8 cellular contexts compared by ENCODE assay signal in the genomic region with DNA sequence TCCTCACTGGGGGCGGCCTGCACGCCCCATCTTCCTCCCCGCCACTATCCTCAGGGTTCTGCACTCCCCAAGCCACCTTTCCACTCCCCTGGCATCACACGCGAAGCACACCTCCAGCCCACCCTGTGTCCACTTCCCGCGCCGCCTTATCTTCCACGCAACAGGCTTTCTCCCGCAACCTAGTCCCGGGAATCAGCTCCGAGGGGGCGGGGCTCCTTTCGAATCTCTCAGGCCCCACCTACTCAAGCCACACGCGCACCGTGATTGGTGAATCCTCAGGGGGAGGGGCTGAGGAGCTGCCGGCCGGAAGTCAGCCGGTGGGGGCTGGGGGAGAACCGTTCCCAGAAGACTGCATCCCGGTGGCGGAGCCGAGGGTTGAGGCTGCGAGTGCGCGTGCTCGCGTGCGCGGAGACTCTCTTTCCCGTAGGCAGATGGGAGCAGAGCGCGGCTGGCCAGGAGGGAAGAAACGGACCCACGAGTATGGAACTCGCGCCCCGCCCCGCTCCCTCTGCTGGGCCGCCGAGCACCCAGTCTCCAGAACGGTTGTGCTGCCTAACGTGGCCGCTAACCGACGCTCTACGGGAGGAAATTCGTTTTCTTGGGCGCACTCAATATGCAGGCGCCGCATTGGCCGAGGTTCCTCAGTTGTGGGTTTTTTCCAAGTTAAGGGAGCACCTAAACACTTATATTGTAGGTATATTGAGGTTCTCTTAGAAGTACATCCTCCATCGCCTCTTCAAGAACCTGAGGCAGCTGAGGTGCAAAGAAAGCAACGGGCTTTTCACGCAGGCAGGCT. TPM values are rescaled to one million over a fixed set of nuclear protein-coding genes. Genes with fewer than 3 reads are reported as not detected.
DNase-seq lines count a peak whose midpoint lies in the region; ATAC-seq and TF ChIP-seq lines count a peak whose summit lies in the region.

A gene (minus strand): TSS at position 194 of the 796 bp plus-strand sequence.

- H3K4me3 ChIP-seq in AG09309 (ENCODE audit: control insufficient read depth, low read depth, low read length) = peak within 1 kb of the TSS; percentile 85

- H3K27ac Mint-ChIP-seq in WTC11 = peak within 1 kb of the TSS; percentile 97

- H3K36me3 Mint-ChIP-seq in WTC11 = peaks cover 22% of the 10 kb centered on the region

- CTCF ChIA-PET in WTC11 (lab: Charles Lee) = interaction anchor here (0.6 to 2.8 kb wide), 22 partner anchors 9 to 249 kb away, joined by 3 to 28 read pairs (median 4); a partner anchor contains a TSS

- POLR2A ChIA-PET in WTC11 (lab: Charles Lee) = interaction anchor here (0.7 to 2.6 kb wide), 9 partner anchors 14 to 115 kb away, joined by 3 to 21 read pairs (median 4); a partner anchor contains a TSS

- H3K27me3 Mint-ChIP-seq in WTC11 (ENCODE audit: low read depth) = no peaks in the 10 kb centered on the region; the same call in 1 of the 2 replicates

- no peaks in the 10 kb centered on the region for H3K9me3 Mint-ChIP-seq in WTC11

- peak within 1 kb of the TSS; percentile 99 for H3K4me3 Mint-ChIP-seq in WTC11

- peak; percentile 98 for ATAC-seq in GM18909 (IDR thresholded peaks at IDR 0.05; ENCODE audit: poor library complexity, unreplicated experiment)
- peak; percentile 99 for ATAC-seq in HG03175 (IDR thresholded peaks at IDR 0.05; ENCODE audit: unreplicated experiment)
- peak; percentile 92 for ATAC-seq in WTC11

- peaks cover 42% of the 10 kb centered on the region for H3K4me1 Mint-ChIP-seq in WTC11

- DNase-seq in AG09309 (ENCODE audit: low read depth) (peak; percentile 83), NCI-H226 (peak; percentile 87), WTC11 (ENCODE audit: low spot score) (peak; percentile 96), inferior parietal cortex (ENCODE audit: extremely low spot score) (peak; percentile 96)
- DNase-seq in central memory CD4-positive, alpha-beta T cell = peak; percentile 84
- peak; percentile 77 to 89 for DNase-seq in stimulated activated CD4-positive, alpha-beta T cell treated with anti-CD3 and anti-CD28 coated beads, Interleukin-12 subunit alpha, Interleukin-12 subunit beta, amount 100 ng/mL, for 24 hours (ENCODE audit: low read depth in 2 of 2)

- TF ChIP-seq CTCF in AG09309 (IDR thresholded peaks at IDR 0.05; ENCODE audit: control insufficient read depth, insufficient read depth, low read depth, low read length, missing control alignments) = peak; percentile 81
- no peak for TF ChIP-seq CTCF in WTC11 (IDR thresholded peaks at IDR 0.05)

TF ChIP-seq in WTC11, 78 proteins besides CTCF, POLR2A, EP300 and RAD21 (continues in another document):
- TF ChIP-seq, protein P1, sequence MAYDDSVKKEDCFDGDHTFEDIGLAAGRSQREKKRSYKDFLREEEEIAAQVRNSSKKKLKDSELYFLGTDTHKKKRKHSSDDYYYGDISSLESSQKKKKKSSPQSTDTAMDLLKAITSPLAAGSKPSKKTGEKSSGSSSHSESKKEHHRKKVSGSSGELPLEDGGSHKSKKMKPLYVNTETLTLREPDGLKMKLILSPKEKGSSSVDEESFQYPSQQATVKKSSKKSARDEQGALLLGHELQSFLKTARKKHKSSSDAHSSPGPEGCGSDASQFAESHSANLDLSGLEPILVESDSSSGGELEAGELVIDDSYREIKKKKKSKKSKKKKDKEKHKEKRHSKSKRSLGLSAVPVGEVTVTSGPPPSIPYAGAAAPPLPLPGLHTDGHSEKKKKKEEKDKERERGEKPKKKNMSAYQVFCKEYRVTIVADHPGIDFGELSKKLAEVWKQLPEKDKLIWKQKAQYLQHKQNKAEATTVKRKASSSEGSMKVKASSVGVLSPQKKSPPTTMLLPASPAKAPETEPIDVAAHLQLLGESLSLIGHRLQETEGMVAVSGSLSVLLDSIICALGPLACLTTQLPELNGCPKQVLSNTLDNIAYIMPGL (CRISPR knock-in tag; IDR thresholded peaks at IDR 0.05) = peak; percentile 88
- TF ChIP-seq SMAD3 (CRISPR knock-in tag; IDR thresholded peaks at IDR 0.05; ENCODE audit: borderline replicate concordance) (peak; percentile 70; the same call in 1 of the 2 replicates), NFE2L1 (CRISPR knock-in tag; IDR thresholded peaks at IDR 0.05) (peak; percentile 69), SP1 (CRISPR knock-in tag; conservative IDR thresholded peaks at IDR 0.05) (peak; percentile 95), MYBL2 (CRISPR knock-in tag; IDR thresholded peaks at IDR 0.05) (peak; percentile 99), FOXK1 (CRISPR knock-in tag; IDR thresholded peaks at IDR 0.05) (peak; percentile 83; the same call in 1 of the 2 replicates), ZNF232 (CRISPR knock-in tag; IDR thresholded peaks at IDR 0.05) (peak; percentile 89; the same call in 1 of the 2 replicates), ZNF121 (CRISPR knock-in tag; IDR thresholded peaks at IDR 0.05) (no peak), CREM (CRISPR knock-in tag; IDR thresholded peaks at IDR 0.05) (0 out of 2 replicates have a peak, but pooled peaks have one; percentile 42), GABPB1 (CRISPR knock-in tag; IDR thresholded peaks at IDR 0.05) (peak; percentile 71)
- TF ChIP-seq, protein P2, sequence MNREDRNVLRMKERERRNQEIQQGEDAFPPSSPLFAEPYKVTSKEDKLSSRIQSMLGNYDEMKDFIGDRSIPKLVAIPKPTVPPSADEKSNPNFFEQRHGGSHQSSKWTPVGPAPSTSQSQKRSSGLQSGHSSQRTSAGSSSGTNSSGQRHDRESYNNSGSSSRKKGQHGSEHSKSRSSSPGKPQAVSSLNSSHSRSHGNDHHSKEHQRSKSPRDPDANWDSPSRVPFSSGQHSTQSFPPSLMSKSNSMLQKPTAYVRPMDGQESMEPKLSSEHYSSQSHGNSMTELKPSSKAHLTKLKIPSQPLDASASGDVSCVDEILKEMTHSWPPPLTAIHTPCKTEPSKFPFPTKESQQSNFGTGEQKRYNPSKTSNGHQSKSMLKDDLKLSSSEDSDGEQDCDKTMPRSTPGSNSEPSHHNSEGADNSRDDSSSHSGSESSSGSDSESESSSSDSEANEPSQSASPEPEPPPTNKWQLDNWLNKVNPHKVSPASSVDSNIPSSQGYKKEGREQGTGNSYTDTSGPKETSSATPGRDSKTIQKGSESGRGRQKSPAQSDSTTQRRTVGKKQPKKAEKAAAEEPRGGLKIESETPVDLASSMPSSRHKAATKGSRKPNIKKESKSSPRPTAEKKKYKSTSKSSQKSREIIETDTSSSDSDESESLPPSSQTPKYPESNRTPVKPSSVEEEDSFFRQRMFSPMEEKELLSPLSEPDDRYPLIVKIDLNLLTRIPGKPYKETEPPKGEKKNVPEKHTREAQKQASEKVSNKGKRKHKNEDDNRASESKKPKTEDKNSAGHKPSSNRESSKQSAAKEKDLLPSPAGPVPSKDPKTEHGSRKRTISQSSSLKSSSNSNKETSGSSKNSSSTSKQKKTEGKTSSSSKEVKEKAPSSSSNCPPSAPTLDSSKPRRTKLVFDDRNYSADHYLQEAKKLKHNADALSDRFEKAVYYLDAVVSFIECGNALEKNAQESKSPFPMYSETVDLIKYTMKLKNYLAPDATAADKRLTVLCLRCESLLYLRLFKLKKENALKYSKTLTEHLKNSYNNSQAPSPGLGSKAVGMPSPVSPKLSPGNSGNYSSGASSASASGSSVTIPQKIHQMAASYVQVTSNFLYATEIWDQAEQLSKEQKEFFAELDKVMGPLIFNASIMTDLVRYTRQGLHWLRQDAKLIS (CRISPR knock-in tag; IDR thresholded peaks at IDR 0.05; ENCODE audit: borderline replicate concordance) = no peak
- TF ChIP-seq, protein P3, sequence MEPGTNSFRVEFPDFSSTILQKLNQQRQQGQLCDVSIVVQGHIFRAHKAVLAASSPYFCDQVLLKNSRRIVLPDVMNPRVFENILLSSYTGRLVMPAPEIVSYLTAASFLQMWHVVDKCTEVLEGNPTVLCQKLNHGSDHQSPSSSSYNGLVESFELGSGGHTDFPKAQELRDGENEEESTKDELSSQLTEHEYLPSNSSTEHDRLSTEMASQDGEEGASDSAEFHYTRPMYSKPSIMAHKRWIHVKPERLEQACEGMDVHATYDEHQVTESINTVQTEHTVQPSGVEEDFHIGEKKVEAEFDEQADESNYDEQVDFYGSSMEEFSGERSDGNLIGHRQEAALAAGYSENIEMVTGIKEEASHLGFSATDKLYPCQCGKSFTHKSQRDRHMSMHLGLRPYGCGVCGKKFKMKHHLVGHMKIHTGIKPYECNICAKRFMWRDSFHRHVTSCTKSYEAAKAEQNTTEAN (CRISPR knock-in tag; IDR thresholded peaks at IDR 0.05) = peak; percentile 93; the same call in 1 of the 2 replicates
- TF ChIP-seq, protein P4, sequence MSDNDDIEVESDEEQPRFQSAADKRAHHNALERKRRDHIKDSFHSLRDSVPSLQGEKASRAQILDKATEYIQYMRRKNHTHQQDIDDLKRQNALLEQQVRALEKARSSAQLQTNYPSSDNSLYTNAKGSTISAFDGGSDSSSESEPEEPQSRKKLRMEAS (CRISPR knock-in tag; IDR thresholded peaks at IDR 0.05) = peak; percentile 80
- TF ChIP-seq, protein P5, sequence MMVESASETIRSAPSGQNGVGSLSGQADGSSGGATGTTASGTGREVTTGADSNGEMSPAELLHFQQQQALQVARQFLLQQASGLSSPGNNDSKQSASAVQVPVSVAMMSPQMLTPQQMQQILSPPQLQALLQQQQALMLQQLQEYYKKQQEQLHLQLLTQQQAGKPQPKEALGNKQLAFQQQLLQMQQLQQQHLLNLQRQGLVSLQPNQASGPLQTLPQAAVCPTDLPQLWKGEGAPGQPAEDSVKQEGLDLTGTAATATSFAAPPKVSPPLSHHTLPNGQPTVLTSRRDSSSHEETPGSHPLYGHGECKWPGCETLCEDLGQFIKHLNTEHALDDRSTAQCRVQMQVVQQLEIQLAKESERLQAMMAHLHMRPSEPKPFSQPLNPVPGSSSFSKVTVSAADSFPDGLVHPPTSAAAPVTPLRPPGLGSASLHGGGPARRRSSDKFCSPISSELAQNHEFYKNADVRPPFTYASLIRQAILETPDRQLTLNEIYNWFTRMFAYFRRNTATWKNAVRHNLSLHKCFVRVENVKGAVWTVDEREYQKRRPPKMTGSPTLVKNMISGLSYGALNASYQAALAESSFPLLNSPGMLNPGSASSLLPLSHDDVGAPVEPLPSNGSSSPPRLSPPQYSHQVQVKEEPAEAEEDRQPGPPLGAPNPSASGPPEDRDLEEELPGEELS (CRISPR knock-in tag; IDR thresholded peaks at IDR 0.05) = peak; percentile 42; the same call in 1 of the 2 replicates

RNA-seq across cellular contexts. Expression of the gene that starts here (rescaled TPM):
- total RNA-seq in WTC11 (2021) = 56.9 to 68.4 TPM (median 64.1 TPM) in 3 replicates

Comparison
In these comparisons a context has a peak if more than half of its experiments do, and no peak if none do; other contexts are left out.
1. Peak in every context shown above with its lines: DNase-seq, ATAC-seq and H3K4me3 ChIP-seq.